Comparison of ENCODE assay signal across 1 cellular context in genomic region chr7:22822486-22823141, GRCh38.
TF ChIP-seq lines count a peak whose summit lies in the region.

TOMM7 (minus strand) TSS chr7:22822849; CDS start chr7:22822779, 70 bp downstream.

TF ChIP-seq in K562, 482 proteins besides CTCF, POLR2A, EP300 and RAD21 (continued from another document and continues in another):
- TF ChIP-seq ARID3A (IDR thresholded peaks at IDR 0.05; ENCODE audit: borderline replicate concordance, low read depth, low read length) (no peak; the same call in 1 of the 2 replicates), TBL1XR1 (IDR thresholded peaks at IDR 0.05; ENCODE audit: low read length in 2 of 2) (no peak), ZNF263 (CRISPR knock-in tag; IDR thresholded peaks at IDR 0.05; ENCODE audit: borderline replicate concordance) (peak; percentile 22; the same call in 1 of the 2 replicates), SMARCC2 (IDR thresholded peaks at IDR 0.05; ENCODE audit: low read depth) (no peak), FOXJ2 (tag; IDR thresholded peaks at IDR 0.05) (peak; percentile 89), KLF1 (tag; IDR thresholded peaks at IDR 0.05) (no peak), NRF1 (conservative IDR thresholded peaks at IDR 0.05 in 1 of 2, IDR thresholded peaks at IDR 0.05 in 1 of 2) (peak; percentile 98 to 99), ZNF444 (CRISPR knock-in tag; IDR thresholded peaks at IDR 0.05) (no peak), NR3C1 (CRISPR knock-in tag; IDR thresholded peaks at IDR 0.05) (no peak), RBBP5 (IDR thresholded peaks at IDR 0.05; ENCODE audit: borderline replicate concordance, insufficient read depth, low read length, poor library complexity, severe bottlenecking) (peak; percentile 66), ZNF589 (CRISPR knock-in tag; IDR thresholded peaks at IDR 0.05; ENCODE audit: low read depth) (no peak), GTF2A2 (tag; IDR thresholded peaks at IDR 0.05) (no peak; the same call in 1 of the 2 replicates), RHOXF2B (CRISPR knock-in tag; conservative IDR thresholded peaks at IDR 0.05) (no peak), CHCHD3 (CRISPR knock-in tag; IDR thresholded peaks at IDR 0.05) (no peak), U2AF2 (optimal IDR thresholded peaks at IDR 0.05; ENCODE audit: low read depth, low read length) (no peak), ZHX1 (conservative IDR thresholded peaks at IDR 0.05; ENCODE audit: low read length) (no peak), CCAR2 (IDR thresholded peaks at IDR 0.05; ENCODE audit: low read depth, low read length) (no peak), MXI1 (IDR thresholded peaks at IDR 0.05; ENCODE audit: low read depth, low read length) (no peak; the same call in 1 of the 2 replicates), MEF2A (IDR thresholded peaks at IDR 0.05; ENCODE audit: control insufficient read depth, low read depth, low read length) (no peak), OTX1 (CRISPR knock-in tag; IDR thresholded peaks at IDR 0.05) (peak; percentile 51; the same call in 1 of the 2 replicates), ZNF212 (CRISPR knock-in tag; IDR thresholded peaks at IDR 0.05) (no peak), ZBTB7A (IDR thresholded peaks at IDR 0.05; ENCODE audit: borderline replicate concordance, control insufficient read depth, low read depth, low read length) (no peak; the same call in 1 of the 2 replicates), ZNF232 (CRISPR knock-in tag; IDR thresholded peaks at IDR 0.05) (no peak), HDAC8 (tag; IDR thresholded peaks at IDR 0.05) (no peak), MYC (IDR thresholded peaks at IDR 0.05; ENCODE audit: low read depth, low read length) (peak; percentile 54; the same call in 1 of the 2 replicates), MYC (CRISPR knock-in tag; IDR thresholded peaks at IDR 0.05; ENCODE audit: borderline replicate concordance, low read depth) (peak; percentile 73; the same call in 1 of the 2 replicates), L3MBTL2 (IDR thresholded peaks at IDR 0.05) (peak; percentile 76; the same call in 1 of the 2 replicates), SUPT5H (IDR thresholded peaks at IDR 0.05) (peak; percentile 80), KLF13 (tag; IDR thresholded peaks at IDR 0.05; ENCODE audit: borderline replicate concordance, low read depth) (no peak), NR1H2 (CRISPR knock-in tag; IDR thresholded peaks at IDR 0.05) (0 out of 2 replicates have a peak, but pooled peaks have one; percentile 5), GABPB1 (CRISPR knock-in tag; IDR thresholded peaks at IDR 0.05) (no peak), NR2C1 (IDR thresholded peaks at IDR 0.05) (peak; percentile 88), NR2C1 (tag; IDR thresholded peaks at IDR 0.05) (peak; percentile 91), ZZZ3 (IDR thresholded peaks at IDR 0.05) (no peak), SPI1 (IDR thresholded peaks at IDR 0.05; ENCODE audit: borderline replicate concordance, low read depth, low read length) (no peak), FOXP1 (CRISPR knock-in tag; IDR thresholded peaks at IDR 0.05) (no peak), ZNF76 (CRISPR knock-in tag; IDR thresholded peaks at IDR 0.05; ENCODE audit: borderline replicate concordance) (no peak), CBX8 (IDR thresholded peaks at IDR 0.05; ENCODE audit: borderline replicate concordance, extremely low read depth, low read depth, low read length, poor library complexity, severe bottlenecking) (no peak)
- TF ChIP-seq, protein P1, sequence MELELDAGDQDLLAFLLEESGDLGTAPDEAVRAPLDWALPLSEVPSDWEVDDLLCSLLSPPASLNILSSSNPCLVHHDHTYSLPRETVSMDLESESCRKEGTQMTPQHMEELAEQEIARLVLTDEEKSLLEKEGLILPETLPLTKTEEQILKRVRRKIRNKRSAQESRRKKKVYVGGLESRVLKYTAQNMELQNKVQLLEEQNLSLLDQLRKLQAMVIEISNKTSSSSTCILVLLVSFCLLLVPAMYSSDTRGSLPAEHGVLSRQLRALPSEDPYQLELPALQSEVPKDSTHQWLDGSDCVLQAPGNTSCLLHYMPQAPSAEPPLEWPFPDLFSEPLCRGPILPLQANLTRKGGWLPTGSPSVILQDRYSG (tag; conservative IDR thresholded peaks at IDR 0.05; ENCODE audit: low read depth): no peak
- TF ChIP-seq, protein P2, sequence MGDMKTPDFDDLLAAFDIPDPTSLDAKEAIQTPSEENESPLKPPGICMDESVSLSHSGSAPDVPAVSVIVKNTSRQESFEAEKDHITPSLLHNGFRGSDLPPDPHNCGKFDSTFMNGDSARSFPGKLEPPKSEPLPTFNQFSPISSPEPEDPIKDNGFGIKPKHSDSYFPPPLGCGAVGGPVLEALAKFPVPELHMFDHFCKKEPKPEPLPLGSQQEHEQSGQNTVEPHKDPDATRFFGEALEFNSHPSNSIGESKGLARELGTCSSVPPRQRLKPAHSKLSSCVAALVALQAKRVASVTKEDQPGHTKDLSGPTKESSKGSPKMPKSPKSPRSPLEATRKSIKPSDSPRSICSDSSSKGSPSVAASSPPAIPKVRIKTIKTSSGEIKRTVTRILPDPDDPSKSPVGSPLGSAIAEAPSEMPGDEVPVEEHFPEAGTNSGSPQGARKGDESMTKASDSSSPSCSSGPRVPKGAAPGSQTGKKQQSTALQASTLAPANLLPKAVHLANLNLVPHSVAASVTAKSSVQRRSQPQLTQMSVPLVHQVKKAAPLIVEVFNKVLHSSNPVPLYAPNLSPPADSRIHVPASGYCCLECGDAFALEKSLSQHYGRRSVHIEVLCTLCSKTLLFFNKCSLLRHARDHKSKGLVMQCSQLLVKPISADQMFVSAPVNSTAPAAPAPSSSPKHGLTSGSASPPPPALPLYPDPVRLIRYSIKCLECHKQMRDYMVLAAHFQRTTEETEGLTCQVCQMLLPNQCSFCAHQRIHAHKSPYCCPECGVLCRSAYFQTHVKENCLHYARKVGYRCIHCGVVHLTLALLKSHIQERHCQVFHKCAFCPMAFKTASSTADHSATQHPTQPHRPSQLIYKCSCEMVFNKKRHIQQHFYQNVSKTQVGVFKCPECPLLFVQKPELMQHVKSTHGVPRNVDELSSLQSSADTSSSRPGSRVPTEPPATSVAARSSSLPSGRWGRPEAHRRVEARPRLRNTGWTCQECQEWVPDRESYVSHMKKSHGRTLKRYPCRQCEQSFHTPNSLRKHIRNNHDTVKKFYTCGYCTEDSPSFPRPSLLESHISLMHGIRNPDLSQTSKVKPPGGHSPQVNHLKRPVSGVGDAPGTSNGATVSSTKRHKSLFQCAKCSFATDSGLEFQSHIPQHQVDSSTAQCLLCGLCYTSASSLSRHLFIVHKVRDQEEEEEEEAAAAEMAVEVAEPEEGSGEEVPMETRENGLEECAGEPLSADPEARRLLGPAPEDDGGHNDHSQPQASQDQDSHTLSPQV (IDR thresholded peaks at IDR 0.05): peak; percentile 86
- TF ChIP-seq, protein P3, sequence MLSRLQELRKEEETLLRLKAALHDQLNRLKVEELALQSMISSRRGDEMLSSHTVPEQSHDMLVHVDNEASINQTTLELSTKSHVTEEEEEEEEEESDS (CRISPR knock-in tag; IDR thresholded peaks at IDR 0.05): no peak
- TF ChIP-seq, protein P4, sequence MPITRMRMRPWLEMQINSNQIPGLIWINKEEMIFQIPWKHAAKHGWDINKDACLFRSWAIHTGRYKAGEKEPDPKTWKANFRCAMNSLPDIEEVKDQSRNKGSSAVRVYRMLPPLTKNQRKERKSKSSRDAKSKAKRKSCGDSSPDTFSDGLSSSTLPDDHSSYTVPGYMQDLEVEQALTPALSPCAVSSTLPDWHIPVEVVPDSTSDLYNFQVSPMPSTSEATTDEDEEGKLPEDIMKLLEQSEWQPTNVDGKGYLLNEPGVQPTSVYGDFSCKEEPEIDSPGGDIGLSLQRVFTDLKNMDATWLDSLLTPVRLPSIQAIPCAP (CRISPR knock-in tag; IDR thresholded peaks at IDR 0.05; ENCODE audit: borderline replicate concordance): no peak
- TF ChIP-seq, protein P5, sequence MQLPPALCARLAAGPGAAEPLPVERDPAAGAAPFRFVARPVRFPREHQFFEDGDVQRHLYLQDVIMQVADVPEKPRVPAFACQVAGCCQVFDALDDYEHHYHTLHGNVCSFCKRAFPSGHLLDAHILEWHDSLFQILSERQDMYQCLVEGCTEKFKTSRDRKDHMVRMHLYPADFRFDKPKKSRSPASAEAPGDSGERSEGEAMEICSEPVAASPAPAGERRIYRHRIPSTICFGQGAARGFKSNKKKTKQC (CRISPR knock-in tag; IDR thresholded peaks at IDR 0.05): no peak
- TF ChIP-seq, protein P6, sequence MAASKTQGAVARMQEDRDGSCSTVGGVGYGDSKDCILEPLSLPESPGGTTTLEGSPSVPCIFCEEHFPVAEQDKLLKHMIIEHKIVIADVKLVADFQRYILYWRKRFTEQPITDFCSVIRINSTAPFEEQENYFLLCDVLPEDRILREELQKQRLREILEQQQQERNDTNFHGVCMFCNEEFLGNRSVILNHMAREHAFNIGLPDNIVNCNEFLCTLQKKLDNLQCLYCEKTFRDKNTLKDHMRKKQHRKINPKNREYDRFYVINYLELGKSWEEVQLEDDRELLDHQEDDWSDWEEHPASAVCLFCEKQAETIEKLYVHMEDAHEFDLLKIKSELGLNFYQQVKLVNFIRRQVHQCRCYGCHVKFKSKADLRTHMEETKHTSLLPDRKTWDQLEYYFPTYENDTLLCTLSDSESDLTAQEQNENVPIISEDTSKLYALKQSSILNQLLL (CRISPR knock-in tag; IDR thresholded peaks at IDR 0.05; ENCODE audit: borderline replicate concordance): no peak
- TF ChIP-seq, protein P7, sequence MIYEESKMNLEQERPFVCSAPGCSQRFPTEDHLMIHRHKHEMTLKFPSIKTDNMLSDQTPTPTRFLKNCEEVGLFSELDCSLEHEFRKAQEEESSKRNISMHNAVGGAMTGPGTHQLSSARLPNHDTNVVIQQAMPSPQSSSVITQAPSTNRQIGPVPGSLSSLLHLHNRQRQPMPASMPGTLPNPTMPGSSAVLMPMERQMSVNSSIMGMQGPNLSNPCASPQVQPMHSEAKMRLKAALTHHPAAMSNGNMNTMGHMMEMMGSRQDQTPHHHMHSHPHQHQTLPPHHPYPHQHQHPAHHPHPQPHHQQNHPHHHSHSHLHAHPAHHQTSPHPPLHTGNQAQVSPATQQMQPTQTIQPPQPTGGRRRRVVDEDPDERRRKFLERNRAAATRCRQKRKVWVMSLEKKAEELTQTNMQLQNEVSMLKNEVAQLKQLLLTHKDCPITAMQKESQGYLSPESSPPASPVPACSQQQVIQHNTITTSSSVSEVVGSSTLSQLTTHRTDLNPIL (CRISPR knock-in tag; IDR thresholded peaks at IDR 0.05): no peak
- TF ChIP-seq, protein P8, sequence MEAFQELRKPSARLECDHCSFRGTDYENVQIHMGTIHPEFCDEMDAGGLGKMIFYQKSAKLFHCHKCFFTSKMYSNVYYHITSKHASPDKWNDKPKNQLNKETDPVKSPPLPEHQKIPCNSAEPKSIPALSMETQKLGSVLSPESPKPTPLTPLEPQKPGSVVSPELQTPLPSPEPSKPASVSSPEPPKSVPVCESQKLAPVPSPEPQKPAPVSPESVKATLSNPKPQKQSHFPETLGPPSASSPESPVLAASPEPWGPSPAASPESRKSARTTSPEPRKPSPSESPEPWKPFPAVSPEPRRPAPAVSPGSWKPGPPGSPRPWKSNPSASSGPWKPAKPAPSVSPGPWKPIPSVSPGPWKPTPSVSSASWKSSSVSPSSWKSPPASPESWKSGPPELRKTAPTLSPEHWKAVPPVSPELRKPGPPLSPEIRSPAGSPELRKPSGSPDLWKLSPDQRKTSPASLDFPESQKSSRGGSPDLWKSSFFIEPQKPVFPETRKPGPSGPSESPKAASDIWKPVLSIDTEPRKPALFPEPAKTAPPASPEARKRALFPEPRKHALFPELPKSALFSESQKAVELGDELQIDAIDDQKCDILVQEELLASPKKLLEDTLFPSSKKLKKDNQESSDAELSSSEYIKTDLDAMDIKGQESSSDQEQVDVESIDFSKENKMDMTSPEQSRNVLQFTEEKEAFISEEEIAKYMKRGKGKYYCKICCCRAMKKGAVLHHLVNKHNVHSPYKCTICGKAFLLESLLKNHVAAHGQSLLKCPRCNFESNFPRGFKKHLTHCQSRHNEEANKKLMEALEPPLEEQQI (IDR thresholded peaks at IDR 0.05): no peak
- TF ChIP-seq, protein P9, sequence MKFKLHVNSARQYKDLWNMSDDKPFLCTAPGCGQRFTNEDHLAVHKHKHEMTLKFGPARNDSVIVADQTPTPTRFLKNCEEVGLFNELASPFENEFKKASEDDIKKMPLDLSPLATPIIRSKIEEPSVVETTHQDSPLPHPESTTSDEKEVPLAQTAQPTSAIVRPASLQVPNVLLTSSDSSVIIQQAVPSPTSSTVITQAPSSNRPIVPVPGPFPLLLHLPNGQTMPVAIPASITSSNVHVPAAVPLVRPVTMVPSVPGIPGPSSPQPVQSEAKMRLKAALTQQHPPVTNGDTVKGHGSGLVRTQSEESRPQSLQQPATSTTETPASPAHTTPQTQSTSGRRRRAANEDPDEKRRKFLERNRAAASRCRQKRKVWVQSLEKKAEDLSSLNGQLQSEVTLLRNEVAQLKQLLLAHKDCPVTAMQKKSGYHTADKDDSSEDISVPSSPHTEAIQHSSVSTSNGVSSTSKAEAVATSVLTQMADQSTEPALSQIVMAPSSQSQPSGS (CRISPR knock-in tag; IDR thresholded peaks at IDR 0.05): no peak
